ENCODE assay signal across 18 cellular contexts in the genomic region with DNA sequence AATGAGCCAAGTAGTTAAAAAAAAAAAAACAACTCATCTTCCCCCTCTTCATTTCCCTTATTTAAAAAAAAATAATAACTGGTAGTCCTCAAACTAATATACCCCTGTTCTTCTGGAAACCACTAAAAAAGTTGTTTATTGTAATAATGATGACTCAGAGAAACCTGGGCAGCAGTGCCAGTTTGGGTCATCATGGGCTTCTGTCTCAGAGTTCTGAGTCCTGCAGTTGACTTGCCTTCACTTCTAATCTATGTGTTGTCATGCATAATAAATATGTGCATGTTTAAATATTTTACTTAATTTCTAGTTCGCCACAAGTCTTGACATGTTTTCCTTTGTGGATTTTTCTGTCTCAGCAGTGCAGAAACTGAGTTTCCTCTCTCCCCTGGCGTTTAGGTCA. TPM values are rescaled to one million over a fixed set of nuclear protein-coding genes. Genes with fewer than 3 reads are reported as not detected.
DNase-seq lines count a peak whose midpoint lies in the region; ATAC-seq and TF ChIP-seq lines count a peak whose summit lies in the region.
"Had no signal": no experiment of that assay in that cellular context is flagged by ENCODE, and none has a peak within 500 bp of the region (broad histone marks: within the 10 kb centered on the region; RNA-seq: fewer than 3 reads in every experiment).

No MANE protein-coding gene starts in this region.

- H3K9me3 ChIP-seq in CD4-positive, alpha-beta T cell (ENCODE audit: control insufficient read depth, low read length) = no peaks in the 10 kb centered on the region
- H3K9me3 ChIP-seq in osteoblast (ENCODE audit: low read depth, low read length) = no peaks in the 10 kb centered on the region
- H3K9me3 ChIP-seq in thyroid gland = no peaks in the 10 kb centered on the region
- H3K9me3 ChIP-seq: stomach had no signal

- H3K9me3 Mint-ChIP-seq in CD4-positive, alpha-beta T cell = no peaks in the 10 kb centered on the region
- H3K9me3 Mint-ChIP-seq in effector memory CD8-positive, alpha-beta T cell = no peaks in the 10 kb centered on the region
- H3K9me3 Mint-ChIP-seq in activated naive CD8-positive, alpha-beta T cell treated with anti-CD3 and anti-CD28 coated beads, Interleukin-2, amount 50 U/mL, for 24 hours = no peaks in the 10 kb centered on the region
- H3K9me3 Mint-ChIP-seq: activated CD4-positive, alpha-beta T cell treated with anti-CD3 and anti-CD28 coated beads, Interleukin-2, amount 10 ng/mL, durations not matched to agents 24 days and 14 days; activated naive CD4-positive, alpha-beta T cell treated with anti-CD3 and anti-CD28 coated beads, Interleukin-2, amount 10 ng/mL, durations not matched to agents 7 days and 5 days; endodermal cell had no signal

- intact Hi-C loops in CD4-positive, alpha-beta T cell (cut with DNase I, micrococcal nuclease) = no loop called here
- intact Hi-C loops in thyroid gland (cut with DNase I) = no loop called here

- peaks cover 82% of the 10 kb centered on the region for H3K36me3 Mint-ChIP-seq in CD4-positive, alpha-beta T cell (ENCODE audit: low read depth)
- H3K36me3 Mint-ChIP-seq in effector memory CD8-positive, alpha-beta T cell (ENCODE audit: insufficient read depth) = peaks cover 59% of the 10 kb centered on the region
- H3K36me3 Mint-ChIP-seq in activated naive CD8-positive, alpha-beta T cell treated with anti-CD3 and anti-CD28 coated beads, Interleukin-2, amount 50 U/mL, for 24 hours (ENCODE audit: low read depth) = peaks cover 25% of the 10 kb centered on the region

- POLR2A ChIA-PET in CD4-positive, alpha-beta T cell (lab: Charles Lee) = no interaction called here

- WGBS in thyroid gland, 2 donors = 90 to 100% methylated on average over 2 of the region's 2 CpGs

- peaks cover 44% of the 10 kb centered on the region for H3K36me3 ChIP-seq in osteoblast (ENCODE audit: insufficient read depth, low read length)
- peaks cover 47 to 48% of the 10 kb centered on the region in 2 donors for H3K36me3 ChIP-seq in thyroid gland

- no peak overlapping the region for H3K27ac ChIP-seq in CD4-positive, alpha-beta T cell (ENCODE audit: low read depth, low read length)
- H3K27ac ChIP-seq in osteoblast (ENCODE audit: low read depth, low read length) (peak overlapping the region; percentile 10), thyroid gland (peak overlapping the region in 1 of 3 donors; percentile 10)
- H3K27ac ChIP-seq: KMS-11 had no signal

- DNase-seq in CD4-positive, alpha-beta T cell = no peak
- DNase-seq in M059J (ENCODE audit: low read depth) (peak; percentile 86), osteoblast (ENCODE audit: insufficient read length, low spot score, missing footprints) (no peak), thyroid gland (no peak)
- no peak for DNase-seq in effector memory CD8-positive, alpha-beta T cell
- DNase-seq in activated naive CD8-positive, alpha-beta T cell treated with anti-CD3 and anti-CD28 coated beads, Interleukin-2, amount 50 U/mL, for 24 hours = no peak
- DNase-seq: activated CD4-positive, alpha-beta T cell treated with anti-CD3 and anti-CD28 coated beads, Interleukin-2, amount 10 ng/mL, durations not matched to agents 24 days and 14 days; activated naive CD4-positive, alpha-beta T cell treated with anti-CD3 and anti-CD28 coated beads, Interleukin-2, amount 10 ng/mL, durations not matched to agents 7 days and 5 days; COR-L47; endodermal cell; NCI-H1105 treated with DMSO at 0.1 percent for 48 hours; NCI-H82; stomach had no signal

- H2AFZ ChIP-seq in osteoblast (ENCODE audit: low read length) = no peak overlapping the region

- H3K27ac Mint-ChIP-seq in CD4-positive, alpha-beta T cell = peak overlapping the region; percentile 27
- peak overlapping the region; percentile 35 to 79 for H3K27ac Mint-ChIP-seq in effector memory CD8-positive, alpha-beta T cell
- no peak overlapping the region for H3K27ac Mint-ChIP-seq in activated naive CD8-positive, alpha-beta T cell treated with anti-CD3 and anti-CD28 coated beads, Interleukin-2, amount 50 U/mL, for 24 hours
- H3K27ac Mint-ChIP-seq: activated CD4-positive, alpha-beta T cell treated with anti-CD3 and anti-CD28 coated beads, Interleukin-2, amount 10 ng/mL, durations not matched to agents 24 days and 14 days; endodermal cell had no signal

- no peak for ATAC-seq in CD4-positive, alpha-beta T cell (ENCODE audit: poor library complexity)
- ATAC-seq in effector memory CD8-positive, alpha-beta T cell (replicated peaks) = no peak
- no peak for ATAC-seq in activated naive CD8-positive, alpha-beta T cell treated with anti-CD3 and anti-CD28 coated beads, Interleukin-2, amount 50 U/mL, for 24 hours
- ATAC-seq in GM18498 (IDR thresholded peaks at IDR 0.05; ENCODE audit: unreplicated experiment) (no peak), HG02678 (IDR thresholded peaks at IDR 0.05; ENCODE audit: unreplicated experiment) (no peak)
- ATAC-seq: sciatic nerve had no signal

- H3K4me3 ChIP-seq in osteoblast (ENCODE audit: insufficient read depth, low read length) = no peak overlapping the region
- no peak overlapping the region for H3K4me3 ChIP-seq in thyroid gland (replicated peaks in 1 of 3)
- H3K4me3 ChIP-seq: cardiac muscle cell, stomach had no signal

- H3K27me3 ChIP-seq in CD4-positive, alpha-beta T cell (ENCODE audit: control insufficient read depth, insufficient read depth, low read length) = no peaks in the 10 kb centered on the region
- H3K27me3 ChIP-seq in osteoblast (ENCODE audit: insufficient read depth, low read length) (no peaks in the 10 kb centered on the region), thyroid gland (no peaks in the 10 kb centered on the region)
- H3K27me3 ChIP-seq: cardiac muscle cell, stomach had no signal

- no peak overlapping the region for H3K4me3 Mint-ChIP-seq in CD4-positive, alpha-beta T cell
- H3K4me3 Mint-ChIP-seq in effector memory CD8-positive, alpha-beta T cell = no peak overlapping the region
- no peak overlapping the region for H3K4me3 Mint-ChIP-seq in activated naive CD8-positive, alpha-beta T cell treated with anti-CD3 and anti-CD28 coated beads, Interleukin-2, amount 50 U/mL, for 24 hours
- H3K4me3 Mint-ChIP-seq: activated CD4-positive, alpha-beta T cell treated with anti-CD3 and anti-CD28 coated beads, Interleukin-2, amount 10 ng/mL, durations not matched to agents 24 days and 14 days; activated naive CD4-positive, alpha-beta T cell treated with anti-CD3 and anti-CD28 coated beads, Interleukin-2, amount 10 ng/mL, durations not matched to agents 7 days and 5 days; endodermal cell had no signal

- CTCF ChIA-PET in CD4-positive, alpha-beta T cell (lab: Charles Lee) = no interaction called here

- H3K27me3 Mint-ChIP-seq in CD4-positive, alpha-beta T cell = no peaks in the 10 kb centered on the region
- no peaks in the 10 kb centered on the region for H3K27me3 Mint-ChIP-seq in effector memory CD8-positive, alpha-beta T cell
- H3K27me3 Mint-ChIP-seq in activated naive CD8-positive, alpha-beta T cell treated with anti-CD3 and anti-CD28 coated beads, Interleukin-2, amount 50 U/mL, for 24 hours = no peaks in the 10 kb centered on the region
- H3K27me3 Mint-ChIP-seq: activated CD4-positive, alpha-beta T cell treated with anti-CD3 and anti-CD28 coated beads, Interleukin-2, amount 10 ng/mL, durations not matched to agents 24 days and 14 days; activated naive CD4-positive, alpha-beta T cell treated with anti-CD3 and anti-CD28 coated beads, Interleukin-2, amount 10 ng/mL, durations not matched to agents 7 days and 5 days had no signal

- no peak for TF ChIP-seq POLR2A in thyroid gland (IDR thresholded peaks at IDR 0.05)

- no peak for TF ChIP-seq CTCF in CD4-positive, alpha-beta T cell (IDR thresholded peaks at IDR 0.05)
- no peak for TF ChIP-seq CTCF in osteoblast (IDR thresholded peaks at IDR 0.05; ENCODE audit: extremely low read depth, low read depth, low read length)
- no peak for TF ChIP-seq CTCF in thyroid gland (IDR thresholded peaks at IDR 0.05)

- no peak overlapping the region for H3K4me2 ChIP-seq in osteoblast (ENCODE audit: insufficient read depth, low read length)
- H3K4me2 ChIP-seq: KMS-11 had no signal

- peaks cover 20% of the 10 kb centered on the region for H3K4me1 ChIP-seq in osteoblast (ENCODE audit: insufficient read depth, low read length)
- peaks cover 0 to 14% of the 10 kb centered on the region in 2 donors for H3K4me1 ChIP-seq in thyroid gland

- no peaks in the 10 kb centered on the region for H3K79me2 ChIP-seq in osteoblast (ENCODE audit: insufficient read depth, low read length)

- no peaks in the 10 kb centered on the region for H3K4me1 Mint-ChIP-seq in CD4-positive, alpha-beta T cell (ENCODE audit: low read depth)
- H3K4me1 Mint-ChIP-seq in effector memory CD8-positive, alpha-beta T cell (ENCODE audit: low read depth in 2 of 2) = peaks cover 2 to 4% of the 10 kb centered on the region in 2 donors
- peaks cover 2% of the 10 kb centered on the region for H3K4me1 Mint-ChIP-seq in activated naive CD8-positive, alpha-beta T cell treated with anti-CD3 and anti-CD28 coated beads, Interleukin-2, amount 50 U/mL, for 24 hours
- H3K4me1 Mint-ChIP-seq: activated CD4-positive, alpha-beta T cell treated with anti-CD3 and anti-CD28 coated beads, Interleukin-2, amount 10 ng/mL, durations not matched to agents 24 days and 14 days; activated naive CD4-positive, alpha-beta T cell treated with anti-CD3 and anti-CD28 coated beads, Interleukin-2, amount 10 ng/mL, durations not matched to agents 7 days and 5 days had no signal

- H4K20me1 ChIP-seq in osteoblast (ENCODE audit: insufficient read depth, low read length) = no peaks in the 10 kb centered on the region

RNA-seq across cellular contexts. Expression of a gene that starts 46.8 kb away (rescaled TPM):
- total RNA-seq in CD4-positive, alpha-beta T cell = 10 to 100 TPM; 34.5 to 39.2 TPM
- 46.0 and 46.3 TPM in 2 replicates for total RNA-seq in M059J (2014; rRNA removed; shearing (Covaris generic))
- total RNA-seq in osteoblast (18.0 and 19.9 TPM in 2 replicates), thyroid gland (10 to 100 TPM; 22.4 to 39.2 (median 25.3) TPM)
